Comparison of ENCODE assay signal across 28 cellular contexts in genomic region chr4:155170569-155170968, GRCh38. TPM values are rescaled to one million over a fixed set of nuclear protein-coding genes. Genes with fewer than 3 reads are reported as not detected.
"Had no signal": no experiment of that assay in that cellular context is flagged by ENCODE, and none has a peak within 500 bp of the region (broad histone marks: within the 10 kb centered on the region; RNA-seq: fewer than 3 reads in every experiment).

No MANE protein-coding gene starts in this region.

- H3K36me3 ChIP-seq: brain microvascular endothelial cell, cardiac muscle cell, Peyer's patch had no signal

- H3K4me1 Mint-ChIP-seq: activated CD4-positive, alpha-beta memory T cell treated with anti-CD3 and anti-CD28 coated beads, Interleukin-2, amount 10 ng/mL, durations not matched to agents 7 days and 5 days; activated naive CD4-positive, alpha-beta T cell treated with anti-CD3 and anti-CD28 coated beads, Interleukin-2, amount 10 ng/mL, durations not matched to agents 7 days and 5 days; activated naive CD8-positive, alpha-beta T cell treated with anti-CD3 and anti-CD28 coated beads for 36 hours had no signal

- H3K4me2 ChIP-seq: KMS-11 had no signal

- H3K4me3 Mint-ChIP-seq: activated CD4-positive, alpha-beta memory T cell treated with anti-CD3 and anti-CD28 coated beads, Interleukin-2, amount 10 ng/mL, durations not matched to agents 7 days and 5 days; activated naive CD4-positive, alpha-beta T cell treated with anti-CD3 and anti-CD28 coated beads, Interleukin-2, amount 10 ng/mL, durations not matched to agents 7 days and 5 days; activated naive CD8-positive, alpha-beta T cell treated with anti-CD3 and anti-CD28 coated beads for 36 hours; activated T-cell treated with anti-CD3 and anti-CD28 coated beads, Interleukin-2, amount 50 U/mL, for 72 hours had no signal

- DNase-seq: activated CD4-positive, alpha-beta memory T cell treated with anti-CD3 and anti-CD28 coated beads, Interleukin-2, amount 10 ng/mL, durations not matched to agents 7 days and 5 days; activated CD4-positive, alpha-beta T cell treated with anti-CD3 and anti-CD28 coated beads, Interleukin-2, amount 50 U/mL, for 1 hour; activated CD4-positive, CD25-positive, alpha-beta regulatory T cell; activated gamma-delta T cell treated with Interleukin-2 at 50 U/mL for 16 hours; activated naive CD4-positive, alpha-beta T cell treated with anti-CD3 and anti-CD28 coated beads, Interleukin-2, amount 10 ng/mL, durations not matched to agents 7 days and 5 days; activated naive CD8-positive, alpha-beta T cell treated with anti-CD3 and anti-CD28 coated beads for 36 hours; activated T-cell treated with anti-CD3 and anti-CD28 coated beads for 4 hours; activated T-cell treated with anti-CD3 and anti-CD28 coated beads, Interleukin-2, amount 50 U/mL, for 72 hours; brain microvascular endothelial cell; MM.1S; NCI-H1105; NCI-H1436; NCI-H1694 treated with DMSO at 0.1 percent for 48 hours; NCI-H2029 treated with DMSO at 0.1 percent for 48 hours; NCI-H2227 treated with DMSO at 0.1 percent for 48 hours; NCI-H526; NCI-H774; NK-92 treated with Interleukin-12 subunit alpha and Interleukin-12 subunit beta, amount 100 ng/mL, for 24 hours; Peyer's patch; SIG-M5; T-helper 2 cell; T1000 had no signal

- H3K27me3 Mint-ChIP-seq: activated CD4-positive, alpha-beta memory T cell treated with anti-CD3 and anti-CD28 coated beads, Interleukin-2, amount 10 ng/mL, durations not matched to agents 7 days and 5 days; activated naive CD4-positive, alpha-beta T cell treated with anti-CD3 and anti-CD28 coated beads, Interleukin-2, amount 10 ng/mL, durations not matched to agents 7 days and 5 days; activated naive CD8-positive, alpha-beta T cell treated with anti-CD3 and anti-CD28 coated beads for 36 hours had no signal

- H3K4me1 ChIP-seq: Peyer's patch had no signal

- ATAC-seq: activated T-cell treated with anti-CD3 and anti-CD28 coated beads, Interleukin-2, amount 50 U/mL, for 72 hours had no signal

- H3K27ac ChIP-seq: brain microvascular endothelial cell, cardiac muscle cell, KMS-11, Peyer's patch had no signal

- H3K36me3 Mint-ChIP-seq: activated naive CD4-positive, alpha-beta T cell treated with anti-CD3 and anti-CD28 coated beads, Interleukin-2, amount 10 ng/mL, durations not matched to agents 7 days and 5 days; activated naive CD8-positive, alpha-beta T cell treated with anti-CD3 and anti-CD28 coated beads for 36 hours had no signal

- H3K4me3 ChIP-seq: cardiac muscle cell, Peyer's patch had no signal

- H3K27ac Mint-ChIP-seq: activated CD4-positive, alpha-beta memory T cell treated with anti-CD3 and anti-CD28 coated beads, Interleukin-2, amount 10 ng/mL, durations not matched to agents 7 days and 5 days; activated naive CD4-positive, alpha-beta T cell treated with anti-CD3 and anti-CD28 coated beads, Interleukin-2, amount 10 ng/mL, durations not matched to agents 7 days and 5 days; activated naive CD8-positive, alpha-beta T cell treated with anti-CD3 and anti-CD28 coated beads for 36 hours; activated T-cell treated with anti-CD3 and anti-CD28 coated beads, Interleukin-2, amount 50 U/mL, for 72 hours; activated T-helper 2 cell treated with anti-CD3 and anti-CD28 coated beads, Interferon-gamma antibody, Interleukin-2, Interleukin-4, amounts not matched to agents 10 μg/mL and 5 μg/mL and 100 μg/mL, durations not matched to agents 14 hours and 24 hours and 36 hours had no signal

- H3K27me3 ChIP-seq: brain microvascular endothelial cell, cardiac muscle cell, Peyer's patch had no signal

- H3K9me3 ChIP-seq: Peyer's patch had no signal

- H3K9me3 Mint-ChIP-seq: activated CD4-positive, alpha-beta memory T cell treated with anti-CD3 and anti-CD28 coated beads, Interleukin-2, amount 10 ng/mL, durations not matched to agents 7 days and 5 days; activated naive CD4-positive, alpha-beta T cell treated with anti-CD3 and anti-CD28 coated beads, Interleukin-2, amount 10 ng/mL, durations not matched to agents 7 days and 5 days; activated naive CD8-positive, alpha-beta T cell treated with anti-CD3 and anti-CD28 coated beads for 36 hours; activated T-cell treated with anti-CD3 and anti-CD28 coated beads, Interleukin-2, amount 50 U/mL, for 72 hours; activated T-helper 2 cell treated with anti-CD3 and anti-CD28 coated beads, Interferon-gamma antibody, Interleukin-2, Interleukin-4, amounts not matched to agents 10 μg/mL and 5 μg/mL and 100 μg/mL, durations not matched to agents 14 hours and 24 hours and 36 hours had no signal

- FAIRE-seq: TTC549 had no signal

- H3K9ac ChIP-seq: KMS-11 had no signal

RNA-seq across cellular contexts. Expression of gene NPY2R, which starts 37.9 kb away (rescaled TPM):
- total RNA-seq: activated CD4-positive, alpha-beta memory T cell treated with anti-CD3 and anti-CD28 coated beads, Interleukin-2, amount 10 ng/mL, durations not matched to agents 7 days and 5 days; activated CD8-positive, alpha-beta memory T cell treated with anti-CD3 and anti-CD28 coated beads for 36 hours; activated naive CD8-positive, alpha-beta T cell treated with anti-CD3 and anti-CD28 coated beads for 36 hours; activated T-cell treated with anti-CD3 and anti-CD28 coated beads, Interleukin-2, amount 50 U/mL, for 72 hours; activated T-helper 2 cell treated with anti-CD3 and anti-CD28 coated beads, Interferon-gamma antibody, Interleukin-2, Interleukin-4, amounts not matched to agents 10 μg/mL and 5 μg/mL and 100 μg/mL, durations not matched to agents 14 hours and 24 hours and 36 hours; cardiac muscle cell; NCI-H460 had no signal
- polyA plus RNA-seq: cardiac muscle cell had no signal
